ENCODE assay signal across 8 cellular contexts in genomic region chrX:73943572-73943899, GRCh38.
DNase-seq lines count a peak whose midpoint lies in the region; ATAC-seq and TF ChIP-seq lines count a peak whose summit lies in the region.

No MANE protein-coding gene starts in this region.

- no peaks in the 10 kb centered on the region for H3K27me3 ChIP-seq in layer of hippocampus (ENCODE audit: control insufficient read depth, insufficient read depth, low read length)
- H3K27me3 ChIP-seq in testis, result no peaks in the 10 kb centered on the region

- no peak for TF ChIP-seq POLR2A in testis (IDR thresholded peaks at IDR 0.05)
- TF ChIP-seq POLR2A in lower leg skin (IDR thresholded peaks at IDR 0.05), result no peak

- ATAC-seq in activated naive CD4-positive, alpha-beta T cell treated with anti-CD3 and anti-CD28 coated beads, Interleukin-2, amount 50 U/mL, for 72 hours, result no peak

- H3K9me3 ChIP-seq in testis, result no peaks in the 10 kb centered on the region

- no peak for TF ChIP-seq CTCF in testis (IDR thresholded peaks at IDR 0.05)
- no peak for TF ChIP-seq CTCF in lower leg skin (IDR thresholded peaks at IDR 0.05)

- H3K4me1 Mint-ChIP-seq in activated CD4-positive, alpha-beta T cell treated with anti-CD3 and anti-CD28 coated beads, Interleukin-2, amount 10 ng/mL, durations not matched to agents 24 days and 14 days, result peaks cover 18% of the 10 kb centered on the region

- no peaks in the 10 kb centered on the region for H3K4me1 ChIP-seq in testis

- H3K27me3 Mint-ChIP-seq in activated CD4-positive, alpha-beta T cell treated with anti-CD3 and anti-CD28 coated beads, Interleukin-2, amount 10 ng/mL, durations not matched to agents 24 days and 14 days, result no peaks in the 10 kb centered on the region

- no peaks in the 10 kb centered on the region for H3K9me3 Mint-ChIP-seq in activated CD4-positive, alpha-beta T cell treated with anti-CD3 and anti-CD28 coated beads, Interleukin-2, amount 10 ng/mL, durations not matched to agents 24 days and 14 days
- H3K9me3 Mint-ChIP-seq in activated naive CD4-positive, alpha-beta T cell treated with anti-CD3 and anti-CD28 coated beads, Interleukin-2, amount 50 U/mL, for 72 hours, result no peaks in the 10 kb centered on the region

- no peaks in the 10 kb centered on the region for H3K36me3 ChIP-seq in testis (ENCODE audit: low read depth, missing control alignments)

- DNase-seq in activated CD4-positive, alpha-beta T cell treated with anti-CD3 and anti-CD28 coated beads, Interleukin-2, amount 10 ng/mL, durations not matched to agents 24 days and 14 days, result peak; percentile 55
- DNase-seq in activated CD4-positive, alpha-beta T cell treated with anti-CD3 and anti-CD28 coated beads, Interleukin-2, amount 50 U/mL, for 48 hours, result no peak
- DNase-seq in activated naive CD4-positive, alpha-beta T cell treated with anti-CD3 and anti-CD28 coated beads, Interleukin-2, amount 50 U/mL, for 72 hours (ENCODE audit: low spot score in 2 of 2), result no peak
- DNase-seq in testis, result no peak
- DNase-seq in DMS153 treated with DMSO at 0.1 percent for 48 hours (lab: John Stamatoyannopoulos, UW; ENCODE audit: unreplicated experiment), result no peak
- no peak for DNase-seq in lower leg skin (ENCODE audit: low spot score in 2 of 2)
- no peak for DNase-seq in cerebellum (ENCODE audit: low spot score)

- WGBS in testis, 2 donors, result 24 to 26% methylated on average over 5 of the region's 5 CpGs
- 39 to 48% methylated on average over 5 of the region's 5 CpGs for WGBS in lower leg skin, 2 donors

- peaks cover 15% of the 10 kb centered on the region for H3K36me3 Mint-ChIP-seq in activated CD4-positive, alpha-beta T cell treated with anti-CD3 and anti-CD28 coated beads, Interleukin-2, amount 10 ng/mL, durations not matched to agents 24 days and 14 days (ENCODE audit: low read depth)
- peaks cover 5 to 15% of the 10 kb centered on the region in 2 donors for H3K36me3 Mint-ChIP-seq in activated naive CD4-positive, alpha-beta T cell treated with anti-CD3 and anti-CD28 coated beads, Interleukin-2, amount 50 U/mL, for 72 hours

- H3K27ac ChIP-seq in layer of hippocampus (ENCODE audit: low read depth, low read length) (peak overlapping the region; percentile 27), testis (peak overlapping the region in 1 of 2 donors; percentile 84)

- H3K27ac Mint-ChIP-seq in activated CD4-positive, alpha-beta T cell treated with anti-CD3 and anti-CD28 coated beads, Interleukin-2, amount 10 ng/mL, durations not matched to agents 24 days and 14 days, result peak overlapping the region; percentile 90
- peak overlapping the region; percentile 96 to 97 for H3K27ac Mint-ChIP-seq in activated naive CD4-positive, alpha-beta T cell treated with anti-CD3 and anti-CD28 coated beads, Interleukin-2, amount 50 U/mL, for 72 hours

- intact Hi-C loops in activated CD4-positive, alpha-beta T cell treated with anti-CD3 and anti-CD28 coated beads, Interleukin-2, amount 10 ng/mL, durations not matched to agents 24 days and 14 days (cut with micrococcal nuclease), result loop anchor here (10.0 kb wide), 2 partner anchors 71 to 379 kb away; partner anchors contain the start of gene CHIC1
- intact Hi-C loops in testis (cut with DNase I; ENCODE audit: low total_unique reads), result no loop called here
- intact Hi-C loops in lower leg skin (cut with DNase I; ENCODE audit: low total_unique reads), result no loop called here

- H3K4me3 ChIP-seq in testis (peak overlapping the region; percentile 57 to 69), lower leg skin (ENCODE audit: low read depth, poor library complexity, severe bottlenecking) (no peak overlapping the region)

- H3K4me3 Mint-ChIP-seq in activated CD4-positive, alpha-beta T cell treated with anti-CD3 and anti-CD28 coated beads, Interleukin-2, amount 10 ng/mL, durations not matched to agents 24 days and 14 days, result peak overlapping the region; percentile 86
